24 cellular contexts compared by ENCODE assay signal in genomic region chr10:29158066-29158465, GRCh38.
DNase-seq lines count a peak whose midpoint lies in the region; ATAC-seq and TF ChIP-seq lines count a peak whose summit lies in the region.
"Had no signal": no experiment of that assay in that cellular context is flagged by ENCODE, and none has a peak within 500 bp of the region (broad histone marks: within the 10 kb centered on the region; RNA-seq: fewer than 3 reads in every experiment).

No MANE protein-coding gene starts in this region.

- peaks cover 0 to 17% of the 10 kb centered on the region in 2 experiments for H3K27me3 ChIP-seq in mesenchymal stem cell (ENCODE audit: control insufficient read depth in 1 of 2, insufficient read depth in 1 of 2, low read length in 2 of 2)
- H3K27me3 ChIP-seq in GM23338 (ENCODE audit: insufficient read depth): no peaks in the 10 kb centered on the region

- H3K79me2 ChIP-seq in GM23338 (replicated peaks; ENCODE audit: insufficient read depth): no peaks in the 10 kb centered on the region

- H2BK5ac ChIP-seq in mesenchymal stem cell (ENCODE audit: low read depth, low read length, poor library complexity, severe bottlenecking): no peak overlapping the region

- H3K4me3 Mint-ChIP-seq in GM23338: no peak overlapping the region
- H3K4me3 Mint-ChIP-seq: CD4-positive, alpha-beta memory T cell had no signal

- H3K4me1 ChIP-seq in mesenchymal stem cell (ENCODE audit: control insufficient read depth, insufficient read depth, low read depth, low read length) (peaks cover 6% of the 10 kb centered on the region), GM23338 (ENCODE audit: insufficient read depth) (peaks cover 8% of the 10 kb centered on the region; the same call in 1 of the 2 replicates)

- H3K4me1 Mint-ChIP-seq in GM23338: peaks cover 19% of the 10 kb centered on the region
- H3K4me1 Mint-ChIP-seq: CD4-positive, alpha-beta memory T cell had no signal

- no peak overlapping the region for H2AK5ac ChIP-seq in mesenchymal stem cell (ENCODE audit: low read length, severe bottlenecking)

- H3K4me2 ChIP-seq in mesenchymal stem cell (ENCODE audit: low read length, poor library complexity, severe bottlenecking) (no peak overlapping the region), GM23338 (no peak overlapping the region)
- H3K4me2 ChIP-seq: A549 had no signal

- H3K36me3 ChIP-seq in mesenchymal stem cell (ENCODE audit: control insufficient read depth in 1 of 2, insufficient read depth in 2 of 2, low read depth in 1 of 2, low read length in 2 of 2): no peaks in the 10 kb centered on the region
- H3K36me3 ChIP-seq in GM23338 (ENCODE audit: insufficient read depth): no peaks in the 10 kb centered on the region; the same call in 1 of the 2 replicates

- no peaks in the 10 kb centered on the region for H3K79me1 ChIP-seq in mesenchymal stem cell (replicated peaks; ENCODE audit: low read length, poor library complexity, severe bottlenecking)

- peaks cover 4% of the 10 kb centered on the region for H3K27me3 Mint-ChIP-seq in GM23338 (ENCODE audit: insufficient read depth, low read depth, poor library complexity)

- H3K9me3 ChIP-seq in mesenchymal stem cell (ENCODE audit: control insufficient read depth, low read length): no peaks in the 10 kb centered on the region
- H3K9me3 ChIP-seq: A549, Caco-2 had no signal

- H3K4ac ChIP-seq in mesenchymal stem cell (ENCODE audit: low read depth in 1 of 2, low read length in 2 of 2): no peak overlapping the region

- H4K8ac ChIP-seq in mesenchymal stem cell (ENCODE audit: low read length): no peak overlapping the region

- H3K27ac ChIP-seq in mesenchymal stem cell (ENCODE audit: low read length, poor library complexity, severe bottlenecking) (no peak overlapping the region), substantia nigra (ENCODE audit: low read depth, low read length, poor library complexity, severe bottlenecking) (peak overlapping the region; percentile 2), GM23338 (ENCODE audit: low read depth) (no peak overlapping the region)
- H3K27ac ChIP-seq: RWPE1 had no signal

- no peak overlapping the region for H3K4me3 ChIP-seq in mesenchymal stem cell (ENCODE audit: insufficient read depth in 1 of 2, low read depth in 1 of 2, low read length in 2 of 2)
- no peak overlapping the region for H3K4me3 ChIP-seq in GM23338
- H3K4me3 ChIP-seq: A549, K562 had no signal

- TF ChIP-seq CTCF in GM23338 (conservative IDR thresholded peaks at IDR 0.05; ENCODE audit: low read depth in 2 of 2): no peak

- no peak overlapping the region for H2BK120ac ChIP-seq in mesenchymal stem cell (ENCODE audit: low read depth, low read length)

- H3K14ac ChIP-seq in mesenchymal stem cell (ENCODE audit: low read length in 2 of 2): no peak overlapping the region

- WGBS in mesenchymal stem cell: 72% methylated on average over 3 of the region's 4 CpGs

- no peak overlapping the region for H2BK15ac ChIP-seq in mesenchymal stem cell (ENCODE audit: low read depth, poor library complexity, severe bottlenecking)

- H4K20me1 ChIP-seq in GM23338 (replicated peaks; ENCODE audit: insufficient read depth): no peaks in the 10 kb centered on the region

- no peak overlapping the region for H2AFZ ChIP-seq in mesenchymal stem cell (ENCODE audit: low read depth, low read length)
- no peak overlapping the region for H2AFZ ChIP-seq in GM23338

- H3K9me2 ChIP-seq in GM23338 (ENCODE audit: insufficient read depth): peaks cover 24% of the 10 kb centered on the region

- no peak for ATAC-seq in HG02678 (IDR thresholded peaks at IDR 0.05; ENCODE audit: unreplicated experiment)
- ATAC-seq in GM23338: no peak
- ATAC-seq: A549, HCT116, K562 had no signal

- H4K91ac ChIP-seq in mesenchymal stem cell (ENCODE audit: low read length): no peak overlapping the region

- DNase-seq in COLO829 (ENCODE audit: low spot score) (peak; percentile 84), RPMI7951 (ENCODE audit: low read depth) (peak; percentile 43), mesenchymal stem cell (no peak), substantia nigra (lab: John Stamatoyannopoulos, UW) (no peak), GM23338 (ENCODE audit: low spot score) (no peak)
- DNase-seq in activated CD8-positive, alpha-beta memory T cell treated with anti-CD3 and anti-CD28 coated beads for 24 hours: no peak
- DNase-seq: Caco-2; CD4-positive, alpha-beta memory T cell; DMS 273 treated with DMSO at 0.1 percent for 48 hours; DMS79; GF-D8; Kasumi-1; NCI-H1092 treated with DMSO at 0.1 percent for 48 hours; NCI-H146; NCI-H1930; NCI-H2107; NCI-H2227 treated with DMSO at 0.1 percent for 48 hours; NCI-H526 treated with DMSO at 0.1 percent for 48 hours; SHP77 had no signal

- peak overlapping the region in 1 of 2 experiments; percentile 28 for H3K18ac ChIP-seq in mesenchymal stem cell (ENCODE audit: low read depth in 1 of 2, low read length in 2 of 2)

- H3K36me3 Mint-ChIP-seq in GM23338 (ENCODE audit: low read depth): peaks cover 10% of the 10 kb centered on the region
- H3K36me3 Mint-ChIP-seq: CD4-positive, alpha-beta memory T cell had no signal

- H3K23ac ChIP-seq in mesenchymal stem cell (ENCODE audit: low read length in 2 of 2): no peak overlapping the region

- H3K27ac Mint-ChIP-seq in GM23338: no peak overlapping the region
- H3K27ac Mint-ChIP-seq: CD4-positive, alpha-beta memory T cell had no signal

- no peak overlapping the region for H3K9ac ChIP-seq in mesenchymal stem cell (ENCODE audit: low read length)

- peak overlapping the region; percentile 29 to 49 for H2BK12ac ChIP-seq in mesenchymal stem cell (ENCODE audit: low read length in 2 of 2)

- peaks cover 8% of the 10 kb centered on the region; the same call in 1 of the 2 replicates for H3F3A ChIP-seq in GM23338 (replicated peaks; ENCODE audit: low read depth)

- H3K9me3 Mint-ChIP-seq in GM23338: peaks cover 13% of the 10 kb centered on the region; the same call in 2 of the 3 replicates

TF ChIP-seq in GM23338, 12 proteins besides CTCF, POLR2A, EP300 and RAD21:
- TF ChIP-seq NANOG (IDR thresholded peaks at IDR 0.05; ENCODE audit: borderline replicate concordance) (no peak), ZNF462 (CRISPR knock-in tag; IDR thresholded peaks at IDR 0.05) (no peak), ZNF114 (CRISPR knock-in tag; IDR thresholded peaks at IDR 0.05) (no peak)

Comparison
In these comparisons a context has a peak if more than half of its experiments do, and no peak if none do; other contexts are left out.
1. DNase-seq: peak in COLO829 (single experiment) and RPMI7951 (single experiment); none in mesenchymal stem cell (single experiment), substantia nigra (0 of 49), activated CD8-positive, alpha-beta memory T cell treated with anti-CD3 and anti-CD28 coated beads for 24 hours (single experiment) and GM23338 (single experiment).